ENCODE assay signal across 27 cellular contexts in genomic region chr14:104808456-104808855, GRCh38.
"Had no signal": no experiment of that assay in that cellular context is flagged by ENCODE, and none has a peak within 500 bp of the region (broad histone marks: within the 10 kb centered on the region; RNA-seq: fewer than 3 reads in every experiment).

No MANE protein-coding gene starts in this region.

- DNase-seq: activated CD4-positive, alpha-beta memory T cell treated with anti-CD3 and anti-CD28 coated beads, Interleukin-2, amount 10 ng/mL, durations not matched to agents 7 days and 5 days; activated CD4-positive, alpha-beta T cell treated with anti-CD3 and anti-CD28 coated beads for 1 hour; activated CD4-positive, alpha-beta T cell treated with anti-CD3 and anti-CD28 coated beads for 4 hours; activated CD4-positive, alpha-beta T cell treated with anti-CD3 and anti-CD28 coated beads, Interleukin-2, amount 10 ng/mL, durations not matched to agents 7 days and 5 days; activated CD4-positive, alpha-beta T cell treated with anti-CD3 and anti-CD28 coated beads, Interleukin-2, amount 50 U/mL, for 4 hours; activated CD8-positive, alpha-beta memory T cell treated with anti-CD3 and anti-CD28 coated beads for 24 hours; activated effector memory CD4-positive, alpha-beta T cell treated with Interleukin-2 at 50 U/mL for 16 hours; activated gamma-delta T cell treated with Interleukin-2 at 50 U/mL for 16 hours; activated naive CD4-positive, alpha-beta T cell treated with Interleukin-2 at 50 U/mL for 16 hours; activated naive CD8-positive, alpha-beta T cell treated with anti-CD3 and anti-CD28 coated beads for 36 hours; activated naive CD8-positive, alpha-beta T cell treated with anti-CD3 and anti-CD28 coated beads, Interleukin-2, amount 50 U/mL, for 24 hours; activated T-cell treated with anti-CD3 and anti-CD28 coated beads, Interleukin-2, amount 50 U/mL, for 4 hours; adrenal gland; amygdala; aorta; body of pancreas; caudate nucleus; colonic mucosa; effector memory CD4-positive, alpha-beta T cell; endodermal cell; foreskin fibroblast; T-helper 1 cell; T-helper 17 cell had no signal

- FAIRE-seq: frontal cortex had no signal

- H3K4me1 Mint-ChIP-seq: endodermal cell had no signal

- H3K9me3 Mint-ChIP-seq: activated CD4-positive, alpha-beta memory T cell treated with anti-CD3 and anti-CD28 coated beads, Interleukin-2, amount 10 ng/mL, durations not matched to agents 7 days and 5 days; activated CD4-positive, alpha-beta T cell treated with anti-CD3 and anti-CD28 coated beads, Interleukin-2, amount 10 ng/mL, durations not matched to agents 7 days and 5 days; activated naive CD4-positive, alpha-beta T cell treated with anti-CD3 and anti-CD28 coated beads, Interleukin-2, amount 50 U/mL, for 24 hours; activated naive CD8-positive, alpha-beta T cell treated with anti-CD3 and anti-CD28 coated beads for 36 hours; activated naive CD8-positive, alpha-beta T cell treated with anti-CD3 and anti-CD28 coated beads, Interleukin-2, amount 50 U/mL, for 24 hours; activated T-cell treated with anti-CD3 and anti-CD28 coated beads, Interleukin-2, amount 50 U/mL, for 4 hours; activated T-helper 17 cell treated with anti-CD3 and anti-CD28 coated beads, Interleukin-2, amount 50 U/mL, for 72 hours; endodermal cell had no signal

- H3K4me1 ChIP-seq: adrenal gland, colonic mucosa had no signal

- H3K4me3 Mint-ChIP-seq: activated CD4-positive, alpha-beta memory T cell treated with anti-CD3 and anti-CD28 coated beads, Interleukin-2, amount 10 ng/mL, durations not matched to agents 7 days and 5 days; activated CD4-positive, alpha-beta T cell treated with anti-CD3 and anti-CD28 coated beads, Interleukin-2, amount 10 ng/mL, durations not matched to agents 7 days and 5 days; activated naive CD4-positive, alpha-beta T cell treated with anti-CD3 and anti-CD28 coated beads, Interleukin-2, amount 50 U/mL, for 24 hours; activated naive CD8-positive, alpha-beta T cell treated with anti-CD3 and anti-CD28 coated beads for 36 hours; activated naive CD8-positive, alpha-beta T cell treated with anti-CD3 and anti-CD28 coated beads, Interleukin-2, amount 50 U/mL, for 24 hours; activated T-cell treated with anti-CD3 and anti-CD28 coated beads, Interleukin-2, amount 50 U/mL, for 4 hours; activated T-helper 17 cell treated with anti-CD3 and anti-CD28 coated beads, Interleukin-2, amount 50 U/mL, for 72 hours; endodermal cell; T-helper 17 cell had no signal

- H3K9me3 ChIP-seq: adrenal gland, body of pancreas, colonic mucosa had no signal

- H3K27ac ChIP-seq: adrenal gland, body of pancreas, colonic mucosa had no signal

- ATAC-seq: activated naive CD8-positive, alpha-beta T cell treated with anti-CD3 and anti-CD28 coated beads, Interleukin-2, amount 50 U/mL, for 24 hours; activated T-cell treated with anti-CD3 and anti-CD28 coated beads, Interleukin-2, amount 50 U/mL, for 4 hours; activated T-helper 17 cell treated with anti-CD3 and anti-CD28 coated beads, Interleukin-2, amount 50 U/mL, for 72 hours; body of pancreas; esophagus mucosa; T-helper 17 cell had no signal

- H3K36me3 Mint-ChIP-seq: activated naive CD4-positive, alpha-beta T cell treated with anti-CD3 and anti-CD28 coated beads, Interleukin-2, amount 50 U/mL, for 24 hours; activated naive CD8-positive, alpha-beta T cell treated with anti-CD3 and anti-CD28 coated beads for 36 hours had no signal

- H3K4me3 ChIP-seq: adrenal gland, body of pancreas, colonic mucosa had no signal

- H3K27me3 Mint-ChIP-seq: activated CD4-positive, alpha-beta memory T cell treated with anti-CD3 and anti-CD28 coated beads, Interleukin-2, amount 10 ng/mL, durations not matched to agents 7 days and 5 days; activated CD4-positive, alpha-beta T cell treated with anti-CD3 and anti-CD28 coated beads, Interleukin-2, amount 10 ng/mL, durations not matched to agents 7 days and 5 days; activated naive CD4-positive, alpha-beta T cell treated with anti-CD3 and anti-CD28 coated beads, Interleukin-2, amount 50 U/mL, for 24 hours; activated naive CD8-positive, alpha-beta T cell treated with anti-CD3 and anti-CD28 coated beads for 36 hours; activated naive CD8-positive, alpha-beta T cell treated with anti-CD3 and anti-CD28 coated beads, Interleukin-2, amount 50 U/mL, for 24 hours; activated T-helper 17 cell treated with anti-CD3 and anti-CD28 coated beads, Interleukin-2, amount 50 U/mL, for 72 hours; T-helper 17 cell had no signal

- H3K27ac Mint-ChIP-seq: activated CD4-positive, alpha-beta memory T cell treated with anti-CD3 and anti-CD28 coated beads, Interleukin-2, amount 10 ng/mL, durations not matched to agents 7 days and 5 days; activated CD4-positive, alpha-beta T cell treated with anti-CD3 and anti-CD28 coated beads, Interleukin-2, amount 10 ng/mL, durations not matched to agents 7 days and 5 days; activated naive CD4-positive, alpha-beta T cell treated with anti-CD3 and anti-CD28 coated beads, Interleukin-2, amount 50 U/mL, for 24 hours; activated naive CD8-positive, alpha-beta T cell treated with anti-CD3 and anti-CD28 coated beads for 36 hours; activated naive CD8-positive, alpha-beta T cell treated with anti-CD3 and anti-CD28 coated beads, Interleukin-2, amount 50 U/mL, for 24 hours; activated T-helper 17 cell treated with anti-CD3 and anti-CD28 coated beads, Interleukin-2, amount 50 U/mL, for 72 hours; endodermal cell had no signal

- H3K27me3 ChIP-seq: adrenal gland, body of pancreas, colonic mucosa had no signal

- H3K36me3 ChIP-seq: adrenal gland, colonic mucosa had no signal
